In the genomic region with DNA sequence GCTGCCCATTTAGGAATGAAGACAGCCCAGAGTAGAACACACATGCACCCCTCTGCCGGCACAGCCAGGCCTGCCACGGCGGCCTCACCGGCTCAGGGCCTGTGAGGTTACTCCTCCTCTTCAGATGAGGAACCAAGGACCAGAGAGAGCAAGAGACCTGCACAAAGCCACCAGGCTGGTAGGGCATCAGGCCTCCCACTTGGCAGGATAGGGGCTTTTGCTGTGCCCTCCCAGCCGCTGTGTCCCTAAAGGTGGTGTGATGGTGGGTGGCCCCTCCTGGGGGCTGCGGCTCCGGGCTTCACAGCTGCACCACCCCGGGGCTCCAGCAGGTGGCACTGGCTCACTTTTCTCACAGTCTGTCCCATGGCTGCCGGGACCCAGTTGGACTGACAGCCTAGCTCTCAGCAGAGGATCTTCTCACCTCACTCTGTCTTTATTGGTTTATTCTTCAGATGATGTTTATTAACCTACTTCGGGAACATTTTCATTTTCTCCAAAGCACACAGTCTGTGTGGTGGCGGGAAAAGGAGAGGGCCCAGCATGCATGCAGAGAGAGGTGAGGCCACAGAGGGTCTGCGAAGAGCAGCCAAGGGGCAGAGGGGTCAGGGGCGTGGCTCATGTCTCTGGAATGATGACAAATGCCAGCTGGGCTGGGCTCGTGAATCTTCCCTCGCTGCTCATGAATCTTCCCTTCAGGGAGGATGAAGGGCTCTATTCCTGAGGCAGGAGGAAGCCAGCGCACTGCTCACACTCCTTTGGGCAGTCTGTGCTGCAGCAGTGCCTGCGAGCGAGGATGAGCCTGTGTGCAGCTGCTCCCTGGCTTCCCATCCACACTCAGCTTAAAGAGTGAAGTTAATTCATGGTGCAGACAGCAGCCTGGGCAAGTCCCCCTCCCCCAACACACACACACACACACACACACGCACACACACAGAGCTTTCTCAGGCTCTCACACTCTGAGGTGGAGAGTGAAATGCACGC, we compare ENCODE assay signal across 9 cellular contexts.
DNase-seq lines count a peak whose midpoint lies in the region; ATAC-seq, FAIRE-seq and TF ChIP-seq lines count a peak whose summit lies in the region.
"Had no signal": no experiment of that assay in that cellular context is flagged by ENCODE, and none has a peak within 500 bp of the region (broad histone marks: within the 10 kb centered on the region; RNA-seq: fewer than 3 reads in every experiment).

No MANE protein-coding gene starts in this region.

- no peaks in the 10 kb centered on the region for H3K27me3 ChIP-seq in cardiac muscle cell
- no peaks in the 10 kb centered on the region for H3K27me3 ChIP-seq in upper lobe of right lung

- H3K27ac ChIP-seq in cardiac muscle cell (peak overlapping the region; percentile 59), upper lobe of right lung (no peak overlapping the region)
- H3K27ac ChIP-seq: epithelial cell of prostate had no signal

- H3K36me3 ChIP-seq in cardiac muscle cell = no peaks in the 10 kb centered on the region
- H3K36me3 ChIP-seq in upper lobe of right lung = no peaks in the 10 kb centered on the region

- H3K4me1 ChIP-seq in cardiac muscle cell (ENCODE audit: low read depth) (peaks cover 30% of the 10 kb centered on the region), upper lobe of right lung (peaks cover 10% of the 10 kb centered on the region)

- TF ChIP-seq CTCF in cardiac muscle cell (IDR thresholded peaks at IDR 0.05; ENCODE audit: low read depth, low read length) = peak; percentile 98
- TF ChIP-seq CTCF in upper lobe of right lung (IDR thresholded peaks at IDR 0.05) = peak; percentile 97

- peak; percentile 36 for FAIRE-seq in HTR-8/SVneo (lab: Jason Lieb, UNC)

- DNase-seq in EL = peak; percentile 77
- peak; percentile 73 for DNase-seq in HTR-8/SVneo (ENCODE audit: insufficient read length, low spot score)
- peak; percentile 95 for DNase-seq in SK-N-DZ (ENCODE audit: low spot score)
- DNase-seq in activated naive CD4-positive, alpha-beta T cell treated with anti-CD3 and anti-CD28 coated beads, Interleukin-2, amount 50 U/mL, for 72 hours (ENCODE audit: low spot score in 2 of 2) = peak; percentile 63 to 74
- DNase-seq in cardiac muscle cell (ENCODE audit: low read depth in 1 of 2, low spot score in 1 of 2) = peak; percentile 66 to 72
- peak; percentile 59 to 97 (median 82) for DNase-seq in posterior cingulate gyrus
- DNase-seq in upper lobe of right lung = peak; percentile 79

- intact Hi-C loops in posterior cingulate gyrus (cut with DNase I) (loop anchor here (1.0 to 10.0 kb wide), 4 partner anchors 31 to 815 kb away; no protein-coding TSS in a partner anchor), upper lobe of right lung (cut with DNase I) (no loop called here)

- H3K9me3 Mint-ChIP-seq in activated naive CD4-positive, alpha-beta T cell treated with anti-CD3 and anti-CD28 coated beads, Interleukin-2, amount 50 U/mL, for 72 hours = no peaks in the 10 kb centered on the region

- H3K36me3 Mint-ChIP-seq in activated naive CD4-positive, alpha-beta T cell treated with anti-CD3 and anti-CD28 coated beads, Interleukin-2, amount 50 U/mL, for 72 hours = no peaks in the 10 kb centered on the region

- peak; percentile 72 to 87 for ATAC-seq in activated naive CD4-positive, alpha-beta T cell treated with anti-CD3 and anti-CD28 coated beads, Interleukin-2, amount 50 U/mL, for 72 hours
- ATAC-seq in upper lobe of right lung (peak; percentile 83), GM21576 (IDR thresholded peaks at IDR 0.05; ENCODE audit: unreplicated experiment) (no peak)

- H3K4me3 ChIP-seq in cardiac muscle cell (no peak overlapping the region), upper lobe of right lung (no peak overlapping the region)

- H3K9me3 ChIP-seq in cardiac muscle cell (ENCODE audit: low read depth) (no peaks in the 10 kb centered on the region), upper lobe of right lung (no peaks in the 10 kb centered on the region)

- no peak overlapping the region for H3K27ac Mint-ChIP-seq in activated naive CD4-positive, alpha-beta T cell treated with anti-CD3 and anti-CD28 coated beads, Interleukin-2, amount 50 U/mL, for 72 hours
